32 cellular contexts compared by ENCODE assay signal in genomic region chr4:121642292-121642691, GRCh38.
"Had no signal": no experiment of that assay in that cellular context is flagged by ENCODE, and none has a peak within 500 bp of the region (broad histone marks: within the 10 kb centered on the region; RNA-seq: fewer than 3 reads in every experiment).

No MANE protein-coding gene starts in this region.

- H3K9me3 Mint-ChIP-seq: activated CD4-positive, alpha-beta memory T cell treated with anti-CD3 and anti-CD28 coated beads, Interleukin-2, amount 10 ng/mL, durations not matched to agents 7 days and 5 days; activated naive CD8-positive, alpha-beta T cell treated with anti-CD3 and anti-CD28 coated beads for 36 hours; activated T-cell treated with anti-CD3 and anti-CD28 coated beads, Interleukin-2, amount 50 U/mL, for 72 hours; activated T-helper 17 cell treated with anti-CD3 and anti-CD28 coated beads, Interleukin-2, amount 50 U/mL, for 72 hours had no signal

- ATAC-seq: activated CD8-positive, alpha-beta memory T cell treated with anti-CD3 and anti-CD28 coated beads, Interleukin-2, amount 10 ng/mL, durations not matched to agents 7 days and 5 days; activated T-cell treated with anti-CD3 and anti-CD28 coated beads, Interleukin-2, amount 50 U/mL, for 72 hours; activated T-helper 17 cell treated with anti-CD3 and anti-CD28 coated beads, Interleukin-2, amount 50 U/mL, for 72 hours; Panc1 had no signal

- H3K4me3 Mint-ChIP-seq: activated CD4-positive, alpha-beta memory T cell treated with anti-CD3 and anti-CD28 coated beads, Interleukin-2, amount 10 ng/mL, durations not matched to agents 7 days and 5 days; activated CD8-positive, alpha-beta memory T cell treated with anti-CD3 and anti-CD28 coated beads, Interleukin-2, amount 10 ng/mL, durations not matched to agents 7 days and 5 days; activated naive CD8-positive, alpha-beta T cell treated with anti-CD3 and anti-CD28 coated beads for 36 hours; activated T-cell treated with anti-CD3 and anti-CD28 coated beads, Interleukin-2, amount 50 U/mL, for 72 hours; activated T-helper 17 cell treated with anti-CD3 and anti-CD28 coated beads, Interleukin-2, amount 50 U/mL, for 72 hours had no signal

- H3K4me1 Mint-ChIP-seq: activated CD4-positive, alpha-beta memory T cell treated with anti-CD3 and anti-CD28 coated beads, Interleukin-2, amount 10 ng/mL, durations not matched to agents 7 days and 5 days; activated CD8-positive, alpha-beta memory T cell treated with anti-CD3 and anti-CD28 coated beads, Interleukin-2, amount 10 ng/mL, durations not matched to agents 7 days and 5 days; activated naive CD8-positive, alpha-beta T cell treated with anti-CD3 and anti-CD28 coated beads for 36 hours; activated T-helper 17 cell treated with anti-CD3 and anti-CD28 coated beads, Interleukin-2, amount 50 U/mL, for 72 hours had no signal

- H3K4me2 ChIP-seq: KMS-11 had no signal

- H3K27me3 ChIP-seq: brain microvascular endothelial cell, SJCRH30 had no signal

- H3K4me3 ChIP-seq: SJCRH30 had no signal

- H3K27ac Mint-ChIP-seq: activated CD4-positive, alpha-beta memory T cell treated with anti-CD3 and anti-CD28 coated beads, Interleukin-2, amount 10 ng/mL, durations not matched to agents 7 days and 5 days; activated CD8-positive, alpha-beta memory T cell treated with anti-CD3 and anti-CD28 coated beads, Interleukin-2, amount 10 ng/mL, durations not matched to agents 7 days and 5 days; activated naive CD8-positive, alpha-beta T cell treated with anti-CD3 and anti-CD28 coated beads for 36 hours; activated T-cell treated with anti-CD3 and anti-CD28 coated beads, Interleukin-2, amount 50 U/mL, for 72 hours; activated T-helper 17 cell treated with anti-CD3 and anti-CD28 coated beads, Interleukin-2, amount 50 U/mL, for 72 hours had no signal

- H3K36me3 Mint-ChIP-seq: activated CD8-positive, alpha-beta memory T cell treated with anti-CD3 and anti-CD28 coated beads, Interleukin-2, amount 10 ng/mL, durations not matched to agents 7 days and 5 days; activated naive CD8-positive, alpha-beta T cell treated with anti-CD3 and anti-CD28 coated beads for 36 hours had no signal

- DNase-seq: activated CD4-positive, alpha-beta memory T cell treated with anti-CD3 and anti-CD28 coated beads, Interleukin-2, amount 10 ng/mL, durations not matched to agents 7 days and 5 days; activated CD4-positive, alpha-beta T cell treated with anti-CD3 and anti-CD28 coated beads for 1 hour; activated CD4-positive, alpha-beta T cell treated with anti-CD3 and anti-CD28 coated beads for 48 hours; activated CD4-positive, CD25-positive, alpha-beta regulatory T cell; activated CD8-positive, alpha-beta memory T cell treated with anti-CD3 and anti-CD28 coated beads for 24 hours; activated CD8-positive, alpha-beta memory T cell treated with anti-CD3 and anti-CD28 coated beads, Interleukin-2, amount 10 ng/mL, durations not matched to agents 7 days and 5 days; activated CD8-positive, alpha-beta memory T cell treated with anti-CD3 and anti-CD28 coated beads, Interleukin-2, amount 50 U/mL, for 48 hours; activated effector memory CD4-positive, alpha-beta T cell treated with anti-CD3 and anti-CD28 coated beads, Interleukin-2, amount 50 U/mL, for 16 hours; activated naive CD4-positive, alpha-beta T cell; activated naive CD4-positive, alpha-beta T cell treated with anti-CD3 and anti-CD28 coated beads, Interleukin-2, amount 50 U/mL, for 16 hours; activated naive CD8-positive, alpha-beta T cell treated with anti-CD3 and anti-CD28 coated beads for 36 hours; activated T-cell treated with anti-CD3 and anti-CD28 coated beads, Interleukin-2, amount 50 U/mL, for 72 hours; amniotic stem cell; aorta; brain microvascular endothelial cell; NCI-H1092 treated with DMSO at 0.1 percent for 48 hours; NCI-H1417; NCI-H187 treated with DMSO at 0.1 percent for 48 hours; NCI-H2081; NCI-H2171 treated with DMSO at 0.1 percent for 48 hours; NCI-H2227 treated with DMSO at 0.1 percent for 48 hours; NCI-H446; NCI-H510A treated with DMSO at 0.1 percent for 48 hours; NCI-H69; SHP77; SJCRH30; T1000; WERI-Rb-1 had no signal

- H3K27ac ChIP-seq: brain microvascular endothelial cell, KMS-11, SJCRH30, SK-N-MC, WERI-Rb-1 had no signal

- H3K36me3 ChIP-seq: brain microvascular endothelial cell, SJCRH30, WERI-Rb-1 had no signal

- H3K9ac ChIP-seq: KMS-11 had no signal

- H3K4me1 ChIP-seq: SJCRH30 had no signal

- H3K9me3 ChIP-seq: SJCRH30 had no signal
